Comparison of ENCODE assay signal across 16 cellular contexts in the genomic region with DNA sequence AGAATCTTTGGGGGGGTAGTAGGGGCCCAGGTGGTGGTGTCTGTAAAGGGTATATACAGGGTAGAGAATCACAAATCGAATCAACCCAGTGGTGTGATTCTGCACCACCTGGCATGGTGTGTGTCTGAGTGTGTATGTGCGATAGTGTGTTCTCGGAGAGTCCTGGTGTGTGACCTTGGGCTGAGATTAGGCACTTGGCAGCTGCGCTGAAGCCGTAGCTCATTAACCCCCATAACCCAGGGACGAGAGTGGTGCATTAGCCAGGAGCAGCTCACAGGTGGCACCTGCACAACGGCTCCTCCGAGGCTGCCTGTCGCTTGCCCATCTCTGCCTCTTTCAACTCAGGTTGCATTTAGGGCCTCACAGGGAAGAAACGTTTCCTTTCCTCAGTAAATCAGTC. TPM values are rescaled to one million over a fixed set of nuclear protein-coding genes. Genes with fewer than 3 reads are reported as not detected.
DNase-seq lines count a peak whose midpoint lies in the region; ATAC-seq lines count a peak whose summit lies in the region.
"Had no signal": no experiment of that assay in that cellular context is flagged by ENCODE, and none has a peak within 500 bp of the region (broad histone marks: within the 10 kb centered on the region; RNA-seq: fewer than 3 reads in every experiment).

No MANE protein-coding gene starts in this region.

- DNase-seq in NCI-H1105 (lab: John Stamatoyannopoulos, UW), result peak; percentile 28
- DNase-seq in NCI-H2029 (lab: John Stamatoyannopoulos, UW), result peak; percentile 38
- peak; percentile 8 for DNase-seq in NCI-H82 treated with DMSO at 0.1 percent for 48 hours (lab: John Stamatoyannopoulos, UW; ENCODE audit: unreplicated experiment)
- DNase-seq in left colon, result no peak
- no peak for DNase-seq in activated CD4-positive, alpha-beta T cell treated with anti-CD3 and anti-CD28 coated beads, Interleukin-2, amount 50 U/mL, for 1 hour
- DNase-seq in LoVo (ENCODE audit: low spot score), result no peak
- no peak for DNase-seq in UCSD-AML1 (lab: John Stamatoyannopoulos, UW; ENCODE audit: unreplicated experiment)
- DNase-seq: activated CD4-positive, alpha-beta T cell treated with anti-CD3 and anti-CD28 coated beads, Interleukin-2, amount 10 ng/mL, durations not matched to agents 24 days and 14 days; activated CD8-positive, alpha-beta memory T cell treated with anti-CD3 and anti-CD28 coated beads, Interleukin-2, amount 10 ng/mL, durations not matched to agents 7 days and 5 days; activated naive CD4-positive, alpha-beta T cell treated with anti-CD3 and anti-CD28 coated beads for 36 hours; NCI-H1694; NCI-H524 treated with DMSO at 0.1 percent for 48 hours; WERI-Rb-1 had no signal

- intact Hi-C loops in left colon (cut with DNase I, micrococcal nuclease), result loop anchor here in 1 of 2 donors (5.0 kb wide), 1 partner anchor 87 kb away; no protein-coding TSS in a partner anchor

- ATAC-seq in left colon, result peak; percentile 31
- ATAC-seq: activated CD8-positive, alpha-beta memory T cell treated with anti-CD3 and anti-CD28 coated beads, Interleukin-2, amount 10 ng/mL, durations not matched to agents 7 days and 5 days; HCT116 had no signal

RNA-seq across cellular contexts. Expression of gene TESC, which starts 15.6 kb away (rescaled TPM):
- 1 to 10 TPM; 1.7 to 2.3 TPM for total RNA-seq in left colon
- total RNA-seq: bronchial epithelial cell, MCF 10A had no signal

Comparison
In these comparisons a context has a peak if more than half of its experiments do, and no peak if none do; other contexts are left out.
1. DNase-seq: peak in NCI-H1105 (single experiment), NCI-H2029 (single experiment) and NCI-H82 treated with DMSO at 0.1 percent for 48 hours (single experiment); none in left colon (0 of 2), activated CD4-positive, alpha-beta T cell treated with anti-CD3 and anti-CD28 coated beads, Interleukin-2, amount 50 U/mL, for 1 hour (single experiment), LoVo (single experiment) and UCSD-AML1 (single experiment).